In genomic region chr18:8750954-8751415, GRCh38 we compare ENCODE assay signal across 13 cellular contexts.
DNase-seq lines count a peak whose midpoint lies in the region; ATAC-seq, FAIRE-seq and TF ChIP-seq lines count a peak whose summit lies in the region.
"Had no signal": no experiment of that assay in that cellular context is flagged by ENCODE, and none has a peak within 500 bp of the region (broad histone marks: within the 10 kb centered on the region; RNA-seq: fewer than 3 reads in every experiment).

No MANE protein-coding gene starts in this region.

- peak overlapping the region; percentile 12 for H3K27ac ChIP-seq in angular gyrus (ENCODE audit: low read depth, low read length)
- H3K27ac ChIP-seq: left lung, psoas muscle had no signal

- no peak for ATAC-seq in GM18511 (IDR thresholded peaks at IDR 0.05; ENCODE audit: unreplicated experiment)
- ATAC-seq: left lung, psoas muscle had no signal

- DNase-seq in EH (ENCODE audit: low read depth) (peak; percentile 93), foreskin fibroblast (peak; percentile 90 to 96), skeletal muscle cell (ENCODE audit: low read depth) (peak; percentile 73), D721Med (ENCODE audit: insufficient read length, low spot score) (no peak), middle frontal gyrus (ENCODE audit: extremely low spot score, low spot score) (no peak)
- DNase-seq in activated CD4-positive, alpha-beta T cell treated with anti-CD3 and anti-CD28 coated beads for 48 hours, result no peak
- DNase-seq: activated B cell treated with CpG ODN at 0.5 μM for 24 hours; activated naive CD4-positive, alpha-beta T cell; NCI-H2107; psoas muscle had no signal

- no peak for TF ChIP-seq CTCF in foreskin fibroblast (IDR thresholded peaks at IDR 0.05; ENCODE audit: low read depth, low read length)
- TF ChIP-seq CTCF in D721Med (IDR thresholded peaks at IDR 0.05; ENCODE audit: insufficient read depth, missing control alignments), result no peak

- FAIRE-seq in D721Med (lab: Jason Lieb, UNC), result no peak

- H3K4me3 ChIP-seq in foreskin fibroblast (ENCODE audit: low read depth in 1 of 2, low read length in 2 of 2), result peak overlapping the region; percentile 13 to 17
- H3K4me3 ChIP-seq in skeletal muscle cell (ENCODE audit: low read depth, low read length), result no peak overlapping the region
- H3K4me3 ChIP-seq: left lung, psoas muscle had no signal

Comparison
In these comparisons a context has a peak if more than half of its experiments do, and no peak if none do; other contexts are left out.
1. DNase-seq: peak in EH (single experiment), foreskin fibroblast (2 of 2) and skeletal muscle cell (single experiment); none in D721Med (single experiment), activated CD4-positive, alpha-beta T cell treated with anti-CD3 and anti-CD28 coated beads for 48 hours (single experiment) and middle frontal gyrus (single experiment).